ENCODE assay signal across 21 cellular contexts in the genomic region with DNA sequence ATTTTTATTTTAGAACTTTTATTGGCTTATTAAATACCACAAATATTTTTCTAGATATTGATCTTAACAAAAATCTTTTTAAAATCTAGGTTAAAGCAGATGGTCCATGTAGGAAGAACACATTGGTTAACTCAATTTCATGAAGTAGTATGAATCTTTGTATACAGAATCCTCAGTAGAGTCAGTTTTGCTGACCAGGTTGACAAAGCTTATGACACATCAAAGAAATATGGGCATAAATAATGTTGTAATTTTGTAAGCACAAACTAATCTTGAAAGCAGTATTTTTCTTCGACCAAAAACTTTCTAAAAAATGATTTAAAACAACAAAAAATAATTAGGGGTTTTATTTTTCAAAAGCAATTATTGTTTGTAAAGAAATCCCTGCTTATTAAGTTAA.
A peak's percentile ranks its signal among the peaks of the same experiment; 100 is the strongest.
DNase-seq lines count a peak whose midpoint lies in the region; ATAC-seq, FAIRE-seq and TF ChIP-seq lines count a peak whose summit lies in the region.
"Had no signal": no experiment of that assay in that cellular context is flagged by ENCODE, and none has a peak within 500 bp of the region (broad histone marks: within the 10 kb centered on the region; RNA-seq: fewer than 3 reads in every experiment).

No MANE protein-coding gene starts in this region.

- DNase-seq in GM19239 (ENCODE audit: insufficient read length, low spot score), result no peak
- DNase-seq in PC-3, result peak; percentile 2
- peak; percentile 56 for DNase-seq in amniotic epithelial cell (ENCODE audit: low read depth)
- DNase-seq in DMS53 (lab: John Stamatoyannopoulos, UW), result no peak
- DNase-seq in T-cell, result no peak
- DNase-seq in A673 (ENCODE audit: low spot score), result no peak
- no peak for DNase-seq in GM13977 (ENCODE audit: low spot score)
- DNase-seq: 8988T; C1 segment of cervical spinal cord; Calu3; CD4-positive, alpha-beta memory T cell; COR-L47; DND-41; GDM1; GM23248; H7; HFFc6 had no signal

- H3K27ac ChIP-seq in PC-3 (ENCODE audit: low read length) (no peak overlapping the region), A673 (ENCODE audit: low read depth, low read length, poor library complexity, severe bottlenecking) (no peak overlapping the region)
- H3K27ac ChIP-seq: A549, GM23248 had no signal

- no peak overlapping the region for H2AFZ ChIP-seq in PC-3 (ENCODE audit: low read length)
- H2AFZ ChIP-seq: GM23248 had no signal

- FAIRE-seq in GM19239 (lab: Jason Lieb, UNC), result peak; percentile 35
- FAIRE-seq: A549, GM12878, GM18507, H1 had no signal

- H3K4me3 ChIP-seq in PC-3 (ENCODE audit: low read length) (no peak overlapping the region), A673 (ENCODE audit: low read depth, low read length, poor library complexity, severe bottlenecking) (no peak overlapping the region)
- H3K4me3 ChIP-seq: A549, GM12878, GM23248 had no signal

- intact Hi-C loops in PC-3 (cut with micrococcal nuclease), result no loop called here
- intact Hi-C loops in A673 (cut with micrococcal nuclease; ENCODE audit: unreplicated experiment), result no loop called here

- H3K9me3 Mint-ChIP-seq in T-cell, result peaks cover 3 to 10% (median 4%) of the 10 kb centered on the region in 3 donors

- H3K27me3 ChIP-seq in PC-3 (ENCODE audit: low read length) (no peaks in the 10 kb centered on the region), A673 (replicated peaks; ENCODE audit: insufficient read depth, low read depth, low read length, poor library complexity) (no peaks in the 10 kb centered on the region)

- no peaks in the 10 kb centered on the region for H3K27me3 Mint-ChIP-seq in T-cell
- H3K27me3 Mint-ChIP-seq: CD4-positive, alpha-beta memory T cell had no signal

- no peak overlapping the region for H3K9ac ChIP-seq in PC-3 (ENCODE audit: low read length)
- H3K9ac ChIP-seq: GM23248 had no signal

- H3K9me3 ChIP-seq in PC-3 (ENCODE audit: low read length) (no peaks in the 10 kb centered on the region), A673 (ENCODE audit: low read depth, low read length, poor library complexity, severe bottlenecking) (no peaks in the 10 kb centered on the region)
- H3K9me3 ChIP-seq: A549 had no signal

- in situ Hi-C loops in GM13977 (cut with MboI; ENCODE audit: low pct_unique_long_range_greater_than_20kb, low sequenced_read_pairs, unreplicated experiment), result no loop called here

- no peaks in the 10 kb centered on the region for H3K4me1 Mint-ChIP-seq in T-cell
- H3K4me1 Mint-ChIP-seq: CD4-positive, alpha-beta memory T cell had no signal

- no peak overlapping the region for H3K27ac Mint-ChIP-seq in T-cell
- H3K27ac Mint-ChIP-seq: CD4-positive, alpha-beta memory T cell; HFFc6 had no signal

- CTCF ChIA-PET in PC-3 (lab: Charles Lee) (no interaction called here), T-cell (lab: Charles Lee) (no interaction called here), A673 (lab: Charles Lee) (no interaction called here)

- H4K20me1 ChIP-seq in PC-3 (ENCODE audit: low read length), result no peaks in the 10 kb centered on the region

- H3F3A ChIP-seq in PC-3 (ENCODE audit: low read length, unreplicated experiment), result no peaks in the 10 kb centered on the region

- no peaks in the 10 kb centered on the region for H3K36me3 ChIP-seq in PC-3 (ENCODE audit: low read depth, low read length)
- no peaks in the 10 kb centered on the region for H3K36me3 ChIP-seq in A673 (ENCODE audit: insufficient read depth, low read length, poor library complexity, severe bottlenecking)

- no peak overlapping the region for H3K4me3 Mint-ChIP-seq in T-cell
- H3K4me3 Mint-ChIP-seq: CD4-positive, alpha-beta memory T cell; HFFc6 had no signal

- no peak overlapping the region for H3K4me2 ChIP-seq in PC-3 (ENCODE audit: low read length)
- H3K4me2 ChIP-seq: A549 had no signal

- no peaks in the 10 kb centered on the region for H3K9me2 ChIP-seq in PC-3 (replicated peaks; ENCODE audit: low read length)

- no peaks in the 10 kb centered on the region for H3K36me3 Mint-ChIP-seq in T-cell
- H3K36me3 Mint-ChIP-seq: CD4-positive, alpha-beta memory T cell had no signal

- H3K4me1 ChIP-seq in PC-3 (ENCODE audit: insufficient read depth, low read length), result no peaks in the 10 kb centered on the region
- H3K4me1 ChIP-seq in A673 (ENCODE audit: insufficient read depth, low read length, poor library complexity, severe bottlenecking), result no peaks in the 10 kb centered on the region
- H3K4me1 ChIP-seq: A549 had no signal

- BruUV-seq in PC-3 (replicated peaks; lab: Mats Ljungman, UMichigan) (no TSS peak), A673 (replicated peaks; lab: Mats Ljungman, UMichigan) (no TSS peak)

- POLR2A ChIA-PET in PC-3 (lab: Charles Lee; ENCODE audit: unreplicated experiment), result no interaction called here
- POLR2A ChIA-PET in T-cell (lab: Charles Lee), result no interaction called here
- POLR2A ChIA-PET in A673 (lab: Charles Lee; ENCODE audit: low non-redundant PET), result no interaction called here

- H3K79me2 ChIP-seq in PC-3 (ENCODE audit: low read length), result no peaks in the 10 kb centered on the region

- ATAC-seq in PC-3, result no peak
- no peak for ATAC-seq in T-cell (replicated peaks in 1 of 4)
- ATAC-seq: A549 had no signal

- no peak for TF ChIP-seq CTCF in PC-3 (conservative IDR thresholded peaks at IDR 0.05; ENCODE audit: low read depth, low read length)
- no peak for TF ChIP-seq CTCF in A673 (conservative IDR thresholded peaks at IDR 0.05; ENCODE audit: low read depth, low read length)
- no peak for TF ChIP-seq CTCF in GM13977 (IDR thresholded peaks at IDR 0.05; ENCODE audit: extremely low read depth, insufficient read depth, missing control alignments)

Comparison
In these comparisons a context has a peak if more than half of its experiments do, and no peak if none do; other contexts are left out.
1. DNase-seq: peak in PC-3 (single experiment) and amniotic epithelial cell (single experiment); none in GM19239 (single experiment), DMS53 (single experiment), T-cell (0 of 34), A673 (single experiment) and GM13977 (single experiment).